14 cellular contexts compared by ENCODE assay signal in genomic region chr5:88684136-88684500, GRCh38.
DNase-seq lines count a peak whose midpoint lies in the region; TF ChIP-seq lines count a peak whose summit lies in the region.
"Had no signal": no experiment of that assay in that cellular context is flagged by ENCODE, and none has a peak within 500 bp of the region (broad histone marks: within the 10 kb centered on the region; RNA-seq: fewer than 3 reads in every experiment).

No MANE protein-coding gene starts in this region.

- TF ChIP-seq EP300 in neural cell (conservative IDR thresholded peaks at IDR 0.05; ENCODE audit: poor library complexity, severe bottlenecking) = no peak

- H3K36me3 ChIP-seq in neural cell (ENCODE audit: insufficient read depth, low read length) = no peaks in the 10 kb centered on the region
- H3K36me3 ChIP-seq in effector memory CD4-positive, alpha-beta T cell (ENCODE audit: control insufficient read depth, insufficient read depth, low read length) = no peaks in the 10 kb centered on the region
- H3K36me3 ChIP-seq: gastroesophageal sphincter had no signal

- peak overlapping the region; percentile 19 for H3K4me3 ChIP-seq in coronary artery
- peak overlapping the region; percentile 82 for H3K4me3 ChIP-seq in neural cell (ENCODE audit: low read length)
- no peak overlapping the region for H3K4me3 ChIP-seq in effector memory CD4-positive, alpha-beta T cell (ENCODE audit: insufficient read depth, low read depth, low read length, poor library complexity, severe bottlenecking)

- H3K4me1 ChIP-seq in effector memory CD4-positive, alpha-beta T cell (ENCODE audit: control insufficient read depth, insufficient read depth, low read length, poor library complexity, severe bottlenecking) = peaks cover 8% of the 10 kb centered on the region
- H3K4me1 ChIP-seq: parathyroid adenoma had no signal

- peaks cover 13% of the 10 kb centered on the region for H3F3A ChIP-seq in neural cell (ENCODE audit: insufficient read depth, low read length, poor library complexity, severe bottlenecking)

- H4K20me1 ChIP-seq in neural cell (ENCODE audit: insufficient read depth) = no peaks in the 10 kb centered on the region

- H2AFZ ChIP-seq in neural cell (ENCODE audit: low read depth, low read length) = no peak overlapping the region
- H2AFZ ChIP-seq: parathyroid adenoma had no signal

- peak overlapping the region; percentile 96 for H3K9ac ChIP-seq in neural cell (ENCODE audit: low read length)
- H3K9ac ChIP-seq: parathyroid adenoma had no signal

- no peak for TF ChIP-seq RAD21 in neural cell (conservative IDR thresholded peaks at IDR 0.05)

- no peaks in the 10 kb centered on the region for H3K9me3 ChIP-seq in neural cell (ENCODE audit: low read length)
- H3K9me3 ChIP-seq in effector memory CD4-positive, alpha-beta T cell (ENCODE audit: control insufficient read depth, low read length) = no peaks in the 10 kb centered on the region
- H3K9me3 ChIP-seq: gastroesophageal sphincter had no signal

- H3K27me3 ChIP-seq in neural cell (ENCODE audit: insufficient read depth, low read depth, low read length) = peaks cover 47% of the 10 kb centered on the region
- H3K27me3 ChIP-seq in effector memory CD4-positive, alpha-beta T cell (replicated peaks; ENCODE audit: control insufficient read depth, insufficient read depth, low read length, poor library complexity, severe bottlenecking) = peaks cover 77% of the 10 kb centered on the region

- peaks cover 88% of the 10 kb centered on the region for H3K79me2 ChIP-seq in neural cell (replicated peaks; ENCODE audit: insufficient read depth, low read length)
- H3K79me2 ChIP-seq: parathyroid adenoma had no signal

- TF ChIP-seq CTCF in coronary artery (IDR thresholded peaks at IDR 0.05) = no peak
- no peak for TF ChIP-seq CTCF in neural cell (IDR thresholded peaks at IDR 0.05; ENCODE audit: poor library complexity, severe bottlenecking)

- H3K27ac ChIP-seq in coronary artery = no peak overlapping the region
- H3K27ac ChIP-seq in neural cell (ENCODE audit: low read length) = peak overlapping the region; percentile 100
- no peak overlapping the region for H3K27ac ChIP-seq in effector memory CD4-positive, alpha-beta T cell (ENCODE audit: insufficient read depth, low read length, poor library complexity, severe bottlenecking)
- H3K27ac ChIP-seq: 22Rv1, C4-2B, gastroesophageal sphincter, parathyroid adenoma had no signal

- H3K9me2 ChIP-seq in neural cell (ENCODE audit: insufficient read depth, low read length) = no peaks in the 10 kb centered on the region

- DNase-seq in DMS 273 (lab: John Stamatoyannopoulos, UW; ENCODE audit: unreplicated experiment) (peak; percentile 67), DMS 273 treated with DMSO at 0.1 percent for 48 hours (lab: John Stamatoyannopoulos, UW) (no peak), M059J (ENCODE audit: low read depth) (peak; percentile 51), coronary artery (ENCODE audit: low spot score) (no peak)
- no peak for DNase-seq in activated CD8-positive, alpha-beta memory T cell treated with anti-CD3 and anti-CD28 coated beads for 24 hours
- no peak for DNase-seq in stimulated activated CD4-positive, alpha-beta T cell treated with anti-CD3 and anti-CD28 coated beads, Interleukin-4, amount 100 ng/mL, for 24 hours
- DNase-seq in effector memory CD4-positive, alpha-beta T cell = no peak
- DNase-seq: NCI-H1694 treated with DMSO at 0.1 percent for 48 hours; stimulated activated naive CD8-positive, alpha-beta T cell treated with anti-CD3 and anti-CD28 coated beads, Interleukin-15, amount 100 ng/mL, for 72 hours had no signal

- H3K4me2 ChIP-seq in neural cell (ENCODE audit: low read length) = peak overlapping the region; percentile 73

TF ChIP-seq in neural cell, 6 proteins besides CTCF, POLR2A, EP300 and RAD21:
- no peak for TF ChIP-seq REST (IDR thresholded peaks at IDR 0.05; ENCODE audit: borderline replicate concordance)
- TF ChIP-seq MXI1 (conservative IDR thresholded peaks at IDR 0.05; ENCODE audit: poor library complexity, severe bottlenecking) = no peak
- TF ChIP-seq TAF1 (IDR thresholded peaks at IDR 0.05; ENCODE audit: low read depth) = no peak
- no peak for TF ChIP-seq POLR2AphosphoS5 (IDR thresholded peaks at IDR 0.05)
- no peak for TF ChIP-seq EZH2 (IDR thresholded peaks at IDR 0.05; ENCODE audit: borderline replicate concordance, insufficient read depth, low read length, poor library complexity, severe bottlenecking)
- TF ChIP-seq SMC3 (conservative IDR thresholded peaks at IDR 0.05; ENCODE audit: poor library complexity) = no peak

Comparison
In these comparisons a context has a peak if more than half of its experiments do, and no peak if none do; other contexts are left out.
1. DNase-seq: peak in DMS 273 (single experiment) and M059J (single experiment); none in DMS 273 treated with DMSO at 0.1 percent for 48 hours (single experiment), coronary artery (single experiment), activated CD8-positive, alpha-beta memory T cell treated with anti-CD3 and anti-CD28 coated beads for 24 hours (single experiment), stimulated activated CD4-positive, alpha-beta T cell treated with anti-CD3 and anti-CD28 coated beads, Interleukin-4, amount 100 ng/mL, for 24 hours (single experiment) and effector memory CD4-positive, alpha-beta T cell (0 of 3).